Comparison of ENCODE assay signal across 9 cellular contexts in genomic region chr9:137666950-137667670, GRCh38. TPM values are rescaled to one million over a fixed set of nuclear protein-coding genes. Genes with fewer than 3 reads are reported as not detected.
DNase-seq lines count a peak whose midpoint lies in the region; ATAC-seq and TF ChIP-seq lines count a peak whose summit lies in the region.
"Had no signal": no experiment of that assay in that cellular context is flagged by ENCODE, and none has a peak within 500 bp of the region (broad histone marks: within the 10 kb centered on the region; RNA-seq: fewer than 3 reads in every experiment).

No MANE protein-coding gene starts in this region.

- no peak overlapping the region for H2AFZ ChIP-seq in MM.1S (ENCODE audit: low read length)
- H2AFZ ChIP-seq in osteoblast (ENCODE audit: low read length), result no peak overlapping the region

- H3F3A ChIP-seq in MM.1S (ENCODE audit: insufficient read depth, low read length), result peaks cover 20% of the 10 kb centered on the region

- no peak for TF ChIP-seq CTCF in MM.1S (IDR thresholded peaks at IDR 0.05; ENCODE audit: low read length)
- no peak for TF ChIP-seq CTCF in mesothelial cell of epicardium (IDR thresholded peaks at IDR 0.05; ENCODE audit: unreplicated experiment)
- no peak for TF ChIP-seq CTCF in brain microvascular endothelial cell (IDR thresholded peaks at IDR 0.05; ENCODE audit: low read depth, low read length, missing control alignments)
- TF ChIP-seq CTCF in osteoblast (IDR thresholded peaks at IDR 0.05; ENCODE audit: extremely low read depth, low read depth, low read length), result no peak
- no peak for TF ChIP-seq CTCF in osteocyte (IDR thresholded peaks at IDR 0.05)

- peaks cover 17% of the 10 kb centered on the region for H3K4me1 ChIP-seq in CD4-positive, alpha-beta memory T cell (ENCODE audit: insufficient read depth, low read length)
- peaks cover 27% of the 10 kb centered on the region for H3K4me1 ChIP-seq in MM.1S (ENCODE audit: low read length)
- H3K4me1 ChIP-seq in osteoblast (ENCODE audit: insufficient read depth, low read length), result peaks cover 9% of the 10 kb centered on the region

- DNase-seq in CD4-positive, alpha-beta memory T cell, result no peak
- peak; percentile 84 for DNase-seq in MM.1S
- DNase-seq in astrocyte of the hippocampus (ENCODE audit: low read depth, low spot score), result peak; percentile 56
- no peak for DNase-seq in mesothelial cell of epicardium (ENCODE audit: low spot score in 2 of 2, unreplicated experiment in 2 of 2)
- DNase-seq in brain microvascular endothelial cell, result no peak
- DNase-seq in osteoblast (ENCODE audit: insufficient read length, low spot score, missing footprints), result no peak
- no peak for DNase-seq in left lobe of liver (ENCODE audit: low spot score)
- no peak for DNase-seq in osteocyte (ENCODE audit: extremely low spot score, unreplicated experiment)

- peak overlapping the region; percentile 75 for H3K4me2 ChIP-seq in MM.1S (ENCODE audit: low read depth, low read length)
- H3K4me2 ChIP-seq in osteoblast (ENCODE audit: insufficient read depth, low read length), result no peak overlapping the region
- H3K4me2 ChIP-seq: KMS-11 had no signal

- peak overlapping the region; percentile 30 to 91 (median 79) for H3K27ac Mint-ChIP-seq in CD4-positive, alpha-beta memory T cell
- H3K27ac Mint-ChIP-seq in mesothelial cell of epicardium (peak overlapping the region; percentile 28), osteocyte (ENCODE audit: unreplicated experiment) (no peak overlapping the region)

- H3K9me3 Mint-ChIP-seq in CD4-positive, alpha-beta memory T cell, result no peaks in the 10 kb centered on the region
- H3K9me3 Mint-ChIP-seq in mesothelial cell of epicardium (no peaks in the 10 kb centered on the region), osteocyte (ENCODE audit: unreplicated experiment) (no peaks in the 10 kb centered on the region)

- no peak overlapping the region for H3K4me3 Mint-ChIP-seq in CD4-positive, alpha-beta memory T cell
- H3K4me3 Mint-ChIP-seq in mesothelial cell of epicardium (no peak overlapping the region), osteocyte (ENCODE audit: unreplicated experiment) (no peak overlapping the region)

- H3K27me3 Mint-ChIP-seq in CD4-positive, alpha-beta memory T cell, result no peaks in the 10 kb centered on the region
- H3K27me3 Mint-ChIP-seq in mesothelial cell of epicardium (ENCODE audit: low read depth), result no peaks in the 10 kb centered on the region
- no peaks in the 10 kb centered on the region for H3K27me3 Mint-ChIP-seq in osteocyte (ENCODE audit: unreplicated experiment)

- in situ Hi-C loops in brain microvascular endothelial cell (cut with HindIII; ENCODE audit: low pct_ligation_motif_present, low sequenced_read_pairs), result no loop called here

- H3K9me3 ChIP-seq in CD4-positive, alpha-beta memory T cell (ENCODE audit: control insufficient read depth in 1 of 2, low read length in 2 of 2), result no peaks in the 10 kb centered on the region
- H3K9me3 ChIP-seq in MM.1S (replicated peaks; ENCODE audit: insufficient read depth, low read length) (no peaks in the 10 kb centered on the region), osteoblast (ENCODE audit: low read depth, low read length) (no peaks in the 10 kb centered on the region)

- peaks cover 33 to 35% of the 10 kb centered on the region in 2 donors for H3K36me3 Mint-ChIP-seq in CD4-positive, alpha-beta memory T cell
- peaks cover 17% of the 10 kb centered on the region for H3K36me3 Mint-ChIP-seq in mesothelial cell of epicardium
- peaks cover 8% of the 10 kb centered on the region for H3K36me3 Mint-ChIP-seq in osteocyte (ENCODE audit: unreplicated experiment)

- no peaks in the 10 kb centered on the region for H3K27me3 ChIP-seq in CD4-positive, alpha-beta memory T cell (ENCODE audit: insufficient read depth, low read length)
- H3K27me3 ChIP-seq in MM.1S (replicated peaks; ENCODE audit: insufficient read depth, low read length) (no peaks in the 10 kb centered on the region), brain microvascular endothelial cell (replicated peaks) (no peaks in the 10 kb centered on the region), osteoblast (ENCODE audit: insufficient read depth, low read length) (no peaks in the 10 kb centered on the region)

- H3K79me2 ChIP-seq in MM.1S (ENCODE audit: low read length) (peaks cover 88% of the 10 kb centered on the region), osteoblast (ENCODE audit: insufficient read depth, low read length) (peaks cover 93% of the 10 kb centered on the region)

- peaks cover 4% of the 10 kb centered on the region for H3K36me3 ChIP-seq in CD4-positive, alpha-beta memory T cell (ENCODE audit: insufficient read depth, low read length)
- H3K36me3 ChIP-seq in MM.1S (replicated peaks; ENCODE audit: insufficient read depth, low read length) (0 out of 2 replicates have a peak, but pooled peaks cover 4% of the 10 kb centered on the region), brain microvascular endothelial cell (replicated peaks) (no peaks in the 10 kb centered on the region), osteoblast (ENCODE audit: insufficient read depth, low read length) (peaks cover 5% of the 10 kb centered on the region)

- H3K9ac ChIP-seq in MM.1S (ENCODE audit: low read length), result peak overlapping the region; percentile 47; the same call in 1 of the 2 replicates
- H3K9ac ChIP-seq: KMS-11 had no signal

- CTCF ChIA-PET in CD4-positive, alpha-beta memory T cell (lab: Charles Lee; ENCODE audit: partially characterized antibody), result interaction anchor here (1.0 kb wide), 1 partner anchor 9 kb away, joined by 3 read pairs; no protein-coding TSS in a partner anchor

- H3K27ac ChIP-seq in CD4-positive, alpha-beta memory T cell (ENCODE audit: low read depth, low read length), result no peak overlapping the region
- H3K27ac ChIP-seq in MM.1S (ENCODE audit: low read length), result peak overlapping the region; percentile 87
- no peak overlapping the region for H3K27ac ChIP-seq in brain microvascular endothelial cell
- H3K27ac ChIP-seq in osteoblast (ENCODE audit: low read depth, low read length), result no peak overlapping the region
- H3K27ac ChIP-seq: KMS-11 had no signal

- H4K20me1 ChIP-seq in MM.1S (ENCODE audit: insufficient read depth, low read length), result peaks cover 5% of the 10 kb centered on the region; the same call in 1 of the 2 replicates
- peaks cover 71% of the 10 kb centered on the region for H4K20me1 ChIP-seq in osteoblast (ENCODE audit: insufficient read depth, low read length)

- ATAC-seq in left lobe of liver, result no peak

- H3K4me3 ChIP-seq in CD4-positive, alpha-beta memory T cell (ENCODE audit: low read length in 2 of 2), result no peak overlapping the region
- H3K4me3 ChIP-seq in MM.1S (ENCODE audit: low read length) (peak overlapping the region; percentile 22), brain microvascular endothelial cell (ENCODE audit: low read depth, low read length) (no peak overlapping the region), osteoblast (ENCODE audit: insufficient read depth, low read length) (no peak overlapping the region)

- POLR2A ChIA-PET in CD4-positive, alpha-beta memory T cell (lab: Charles Lee; ENCODE audit: partially characterized antibody), result no interaction called here

- intact Hi-C loops in CD4-positive, alpha-beta memory T cell (cut with micrococcal nuclease), result no loop called here

- H3K9me2 ChIP-seq in MM.1S (replicated peaks; ENCODE audit: insufficient read depth, low read length), result no peaks in the 10 kb centered on the region

- H3K4me1 Mint-ChIP-seq in CD4-positive, alpha-beta memory T cell, result peaks cover 27 to 71% (median 44%) of the 10 kb centered on the region in 4 donors
- H3K4me1 Mint-ChIP-seq in mesothelial cell of epicardium, result peaks cover 41% of the 10 kb centered on the region
- H3K4me1 Mint-ChIP-seq in osteocyte (ENCODE audit: unreplicated experiment), result peaks cover 40% of the 10 kb centered on the region

RNA-seq across cellular contexts. Expression of gene EHMT1, which starts 48.3 kb away (rescaled TPM):
- 100 to 1,000 TPM in 1 of 2 experiments, 10 to 100 TPM in 1; 99.6 to 118 TPM for total RNA-seq in CD4-positive, alpha-beta memory T cell
- 10 to 100 TPM in 1 of 2 donors, 1 to 10 TPM in 1; 6.7 to 35.5 TPM for polyA plus RNA-seq in CD4-positive, alpha-beta memory T cell
- total RNA-seq in mesothelial cell of epicardium (133 to 147 TPM (median 136 TPM) in 3 replicates), osteoblast (38.0 and 46.3 TPM in 2 replicates), left lobe of liver (64.2 TPM), osteocyte (88.6 and 93.3 TPM in 2 replicates)

Comparison
In these comparisons a context has a peak if more than half of its experiments do, and no peak if none do; other contexts are left out.
1. DNase-seq: peak in MM.1S (single experiment) and astrocyte of the hippocampus (single experiment); none in CD4-positive, alpha-beta memory T cell (0 of 5), mesothelial cell of epicardium (0 of 2), brain microvascular endothelial cell (single experiment), osteoblast (single experiment), left lobe of liver (single experiment) and osteocyte (single experiment).